In genomic region chr22:38347944-38348750, GRCh38 we compare ENCODE assay signal across 15 cellular contexts. TPM values are rescaled to one million over a fixed set of nuclear protein-coding genes. Genes with fewer than 3 reads are reported as not detected.
DNase-seq lines count a peak whose midpoint lies in the region; ATAC-seq and TF ChIP-seq lines count a peak whose summit lies in the region.
"Had no signal": no experiment of that assay in that cellular context is flagged by ENCODE, and none has a peak within 500 bp of the region (broad histone marks: within the 10 kb centered on the region; RNA-seq: fewer than 3 reads in every experiment).

No MANE protein-coding gene starts in this region.

- no peaks in the 10 kb centered on the region for H3K27me3 ChIP-seq in effector memory CD4-positive, alpha-beta T cell (replicated peaks; ENCODE audit: control insufficient read depth, insufficient read depth, low read length, poor library complexity, severe bottlenecking)
- H3K27me3 ChIP-seq: colonic mucosa had no signal

- no peak for DNase-seq in natural killer cell treated with Interleukin-12 subunit alpha and Interleukin-12 subunit beta and Interleukin-15 and Interleukin-18, amount 100 ng/mL, for 72 hours (ENCODE audit: low spot score)
- DNase-seq in natural killer cell, result no peak
- DNase-seq in activated T-cell treated with anti-CD3 and anti-CD28 coated beads, Interleukin-2, amount 50 U/mL, for 72 hours, result no peak
- DNase-seq in kidney tubule cell (ENCODE audit: low spot score), result peak; percentile 95
- no peak for DNase-seq in effector memory CD4-positive, alpha-beta T cell
- no peak for DNase-seq in NK-92 treated with Interleukin-12 subunit alpha and Interleukin-12 subunit beta, amount 100 ng/mL, for 24 hours (lab: John Stamatoyannopoulos, UW)
- DNase-seq in SKM-1 (lab: John Stamatoyannopoulos, UW; ENCODE audit: unreplicated experiment), result no peak
- DNase-seq in T1000 (lab: John Stamatoyannopoulos, UW), result no peak
- DNase-seq: activated T-cell treated with anti-CD3 and anti-CD28 coated beads, Interleukin-2, amount 50 U/mL, for 4 hours; CD4-positive, CD25-positive, alpha-beta regulatory T cell; colonic mucosa; NCI-H2029 treated with DMSO at 0.1 percent for 48 hours had no signal

- H3K9me3 ChIP-seq in effector memory CD4-positive, alpha-beta T cell (ENCODE audit: control insufficient read depth, low read length), result no peaks in the 10 kb centered on the region
- H3K9me3 ChIP-seq: colonic mucosa, HAP-1 had no signal

- H3K27ac ChIP-seq in effector memory CD4-positive, alpha-beta T cell (ENCODE audit: insufficient read depth, low read length, poor library complexity, severe bottlenecking), result no peak overlapping the region
- H3K27ac ChIP-seq: colonic mucosa, HL-60, SK-N-MC had no signal

- H3K9me3 Mint-ChIP-seq in natural killer cell treated with Interleukin-12 subunit alpha and Interleukin-12 subunit beta and Interleukin-15 and Interleukin-18, amount 100 ng/mL, for 72 hours, result no peaks in the 10 kb centered on the region
- H3K9me3 Mint-ChIP-seq in natural killer cell, result no peaks in the 10 kb centered on the region
- H3K9me3 Mint-ChIP-seq in activated T-cell treated with anti-CD3 and anti-CD28 coated beads, Interleukin-2, amount 50 U/mL, for 72 hours, result no peaks in the 10 kb centered on the region
- H3K9me3 Mint-ChIP-seq: activated T-cell treated with anti-CD3 and anti-CD28 coated beads, Interleukin-2, amount 50 U/mL, for 4 hours; CD4-positive, CD25-positive, alpha-beta regulatory T cell had no signal

- H3K36me3 ChIP-seq in effector memory CD4-positive, alpha-beta T cell (ENCODE audit: control insufficient read depth, insufficient read depth, low read length), result no peaks in the 10 kb centered on the region
- H3K36me3 ChIP-seq: colonic mucosa, HAP-1 had no signal

- no peaks in the 10 kb centered on the region for H3K36me3 Mint-ChIP-seq in natural killer cell treated with Interleukin-12 subunit alpha and Interleukin-12 subunit beta and Interleukin-15 and Interleukin-18, amount 100 ng/mL, for 72 hours
- no peaks in the 10 kb centered on the region for H3K36me3 Mint-ChIP-seq in natural killer cell
- peaks cover 0 to 2% of the 10 kb centered on the region in 2 donors for H3K36me3 Mint-ChIP-seq in activated T-cell treated with anti-CD3 and anti-CD28 coated beads, Interleukin-2, amount 50 U/mL, for 72 hours (ENCODE audit: insufficient read depth in 2 of 2)
- H3K36me3 Mint-ChIP-seq: CD4-positive, CD25-positive, alpha-beta regulatory T cell had no signal

- H3K4me1 ChIP-seq in effector memory CD4-positive, alpha-beta T cell (ENCODE audit: control insufficient read depth, insufficient read depth, low read length, poor library complexity, severe bottlenecking), result peaks cover 3% of the 10 kb centered on the region
- H3K4me1 ChIP-seq: colonic mucosa, HAP-1 had no signal

- H3K4me1 Mint-ChIP-seq in natural killer cell treated with Interleukin-12 subunit alpha and Interleukin-12 subunit beta and Interleukin-15 and Interleukin-18, amount 100 ng/mL, for 72 hours (ENCODE audit: low read depth in 2 of 2), result peaks cover 6 to 21% of the 10 kb centered on the region in 2 donors
- peaks cover 6 to 7% of the 10 kb centered on the region in 2 donors for H3K4me1 Mint-ChIP-seq in natural killer cell
- H3K4me1 Mint-ChIP-seq in activated T-cell treated with anti-CD3 and anti-CD28 coated beads, Interleukin-2, amount 50 U/mL, for 72 hours (ENCODE audit: low read depth), result no peaks in the 10 kb centered on the region

- H3K27me3 Mint-ChIP-seq in natural killer cell treated with Interleukin-12 subunit alpha and Interleukin-12 subunit beta and Interleukin-15 and Interleukin-18, amount 100 ng/mL, for 72 hours, result peaks cover 0 to 5% of the 10 kb centered on the region in 2 donors
- H3K27me3 Mint-ChIP-seq in natural killer cell (ENCODE audit: low read depth in 2 of 2), result peaks cover 0 to 6% of the 10 kb centered on the region in 2 donors
- H3K27me3 Mint-ChIP-seq in activated T-cell treated with anti-CD3 and anti-CD28 coated beads, Interleukin-2, amount 50 U/mL, for 72 hours (ENCODE audit: low read depth), result peaks cover 5% of the 10 kb centered on the region

- peak; percentile 7 for ATAC-seq in natural killer cell treated with Interleukin-12 subunit alpha and Interleukin-12 subunit beta and Interleukin-15 and Interleukin-18, amount 100 ng/mL, for 72 hours
- ATAC-seq in natural killer cell, result no peak
- peak; percentile 25 to 68 for ATAC-seq in activated T-cell treated with anti-CD3 and anti-CD28 coated beads, Interleukin-2, amount 50 U/mL, for 72 hours (replicated peaks in 1 of 2)

- H3K4me3 Mint-ChIP-seq in natural killer cell treated with Interleukin-12 subunit alpha and Interleukin-12 subunit beta and Interleukin-15 and Interleukin-18, amount 100 ng/mL, for 72 hours, result no peak overlapping the region
- no peak overlapping the region for H3K4me3 Mint-ChIP-seq in natural killer cell
- H3K4me3 Mint-ChIP-seq in activated T-cell treated with anti-CD3 and anti-CD28 coated beads, Interleukin-2, amount 50 U/mL, for 72 hours, result no peak overlapping the region
- H3K4me3 Mint-ChIP-seq: activated T-cell treated with anti-CD3 and anti-CD28 coated beads, Interleukin-2, amount 50 U/mL, for 4 hours; CD4-positive, CD25-positive, alpha-beta regulatory T cell had no signal

- H3K4me3 ChIP-seq in effector memory CD4-positive, alpha-beta T cell (ENCODE audit: insufficient read depth, low read depth, low read length, poor library complexity, severe bottlenecking), result no peak overlapping the region
- H3K4me3 ChIP-seq: colonic mucosa, HAP-1, SK-N-MC had no signal

- no peak for TF ChIP-seq CTCF in natural killer cell (IDR thresholded peaks at IDR 0.05)

- peak overlapping the region in 1 of 2 donors; percentile 21 for H3K27ac Mint-ChIP-seq in natural killer cell treated with Interleukin-12 subunit alpha and Interleukin-12 subunit beta and Interleukin-15 and Interleukin-18, amount 100 ng/mL, for 72 hours
- no peak overlapping the region for H3K27ac Mint-ChIP-seq in natural killer cell
- no peak overlapping the region for H3K27ac Mint-ChIP-seq in activated T-cell treated with anti-CD3 and anti-CD28 coated beads, Interleukin-2, amount 50 U/mL, for 72 hours
- H3K27ac Mint-ChIP-seq: CD4-positive, CD25-positive, alpha-beta regulatory T cell had no signal

- intact Hi-C loops in natural killer cell (cut with micrococcal nuclease), result no loop called here

RNA-seq across cellular contexts. Expression of gene CSNK1E, which starts 30.9 kb away (rescaled TPM):
- 100 to 1,000 TPM; 107 to 156 TPM for total RNA-seq in natural killer cell treated with Interleukin-12 subunit alpha and Interleukin-12 subunit beta and Interleukin-15 and Interleukin-18, amount 100 ng/mL, for 72 hours
- total RNA-seq in natural killer cell, result 100 to 1,000 TPM; 126 to 178 (median 149) TPM
- 100 to 1,000 TPM; 106 to 107 TPM for total RNA-seq in activated T-cell treated with anti-CD3 and anti-CD28 coated beads, Interleukin-2, amount 50 U/mL, for 72 hours

Comparison
In these comparisons a context has a peak if more than half of its experiments do, and no peak if none do; other contexts are left out.
1. ATAC-seq: peak in natural killer cell treated with Interleukin-12 subunit alpha and Interleukin-12 subunit beta and Interleukin-15 and Interleukin-18, amount 100 ng/mL, for 72 hours (2 of 2) and activated T-cell treated with anti-CD3 and anti-CD28 coated beads, Interleukin-2, amount 50 U/mL, for 72 hours (2 of 2); none in natural killer cell (0 of 3).